In genomic region chrX:119488749-119489148, GRCh38 we compare ENCODE assay signal across 8 cellular contexts. TPM values are rescaled to one million over a fixed set of nuclear protein-coding genes. Genes with fewer than 3 reads are reported as not detected.
DNase-seq lines count a peak whose midpoint lies in the region; ATAC-seq and TF ChIP-seq lines count a peak whose summit lies in the region.

No MANE protein-coding gene starts in this region.

- ATAC-seq in DND-41 (ENCODE audit: insufficient read depth, low read depth) = no peak; the same call in 2 of the 3 replicates
- no peak for ATAC-seq in memory B cell (ENCODE audit: low read depth)
- ATAC-seq in aorta (ENCODE audit: low FRiP score) = no peak
- no peak for ATAC-seq in GM21528 (IDR thresholded peaks at IDR 0.05; ENCODE audit: low FRiP score, unreplicated experiment)

- H3K4me1 Mint-ChIP-seq in memory B cell = no peaks in the 10 kb centered on the region

- H3K27me3 Mint-ChIP-seq in memory B cell = no peaks in the 10 kb centered on the region

- no peak overlapping the region for H3K27ac Mint-ChIP-seq in memory B cell

- no peak overlapping the region for H2AFZ ChIP-seq in DND-41 (ENCODE audit: low read depth, low read length)

- peak; percentile 44 for DNase-seq in DND-41
- DNase-seq in HT-29 (ENCODE audit: low spot score) = peak; percentile 74
- DNase-seq in SJCRH30 = peak; percentile 69 to 81
- DNase-seq in coronary artery (ENCODE audit: low spot score) = no peak
- peak; percentile 18 to 34 for DNase-seq in memory B cell (ENCODE audit: low spot score in 2 of 2)
- DNase-seq in aorta = peak; percentile 67 to 76
- no peak for DNase-seq in GOT3 (lab: John Stamatoyannopoulos, UW)

- H3K9me3 Mint-ChIP-seq in memory B cell = no peaks in the 10 kb centered on the region

- H3K36me3 Mint-ChIP-seq in memory B cell = no peaks in the 10 kb centered on the region

- H3K9me3 ChIP-seq in DND-41 (ENCODE audit: insufficient read depth, low read length, severe bottlenecking) = no peaks in the 10 kb centered on the region
- no peaks in the 10 kb centered on the region for H3K9me3 ChIP-seq in SJCRH30 (replicated peaks)
- no peaks in the 10 kb centered on the region for H3K9me3 ChIP-seq in aorta (ENCODE audit: control insufficient read depth, low read length)

- no peak overlapping the region for H3K27ac ChIP-seq in DND-41 (ENCODE audit: low read length)
- H3K27ac ChIP-seq in SJCRH30 = no peak overlapping the region
- H3K27ac ChIP-seq in coronary artery = no peak overlapping the region
- H3K27ac ChIP-seq in aorta (ENCODE audit: low read depth in 1 of 2, low read length in 2 of 2) = no peak overlapping the region

- intact Hi-C loops in aorta (cut with DNase I) = loop anchor here (2.0 kb wide), 1 partner anchor 24 kb away; no protein-coding TSS in a partner anchor

- H3K4me3 Mint-ChIP-seq in memory B cell = no peak overlapping the region

- H3K4me3 ChIP-seq in DND-41 (ENCODE audit: low read depth in 1 of 2, low read length in 2 of 2) (no peak overlapping the region), SJCRH30 (no peak overlapping the region), coronary artery (no peak overlapping the region), aorta (ENCODE audit: low read length in 2 of 2) (no peak overlapping the region)

- no peaks in the 10 kb centered on the region for H3K27me3 ChIP-seq in DND-41 (ENCODE audit: insufficient read depth, low read length, poor library complexity)
- H3K27me3 ChIP-seq in SJCRH30 = no peaks in the 10 kb centered on the region
- no peaks in the 10 kb centered on the region for H3K27me3 ChIP-seq in aorta (ENCODE audit: control insufficient read depth in 1 of 2, insufficient read depth in 2 of 2, low read length in 1 of 2)

- TF ChIP-seq CTCF in DND-41 (IDR thresholded peaks at IDR 0.05; ENCODE audit: borderline replicate concordance, extremely low read depth, low read length, poor library complexity, severe bottlenecking) (peak; percentile 63), coronary artery (IDR thresholded peaks at IDR 0.05) (peak; percentile 46)

- H3K36me3 ChIP-seq in DND-41 (ENCODE audit: insufficient read depth, low read length) (no peaks in the 10 kb centered on the region), SJCRH30 (no peaks in the 10 kb centered on the region), aorta (ENCODE audit: control insufficient read depth in 1 of 2, insufficient read depth in 2 of 2, low read length in 1 of 2) (no peaks in the 10 kb centered on the region)

- 5 to 20% methylated on average over 8 of the region's 8 CpGs for WGBS in aorta, 2 donors

- H3K4me1 ChIP-seq in DND-41 (ENCODE audit: insufficient read depth, low read length) = no peaks in the 10 kb centered on the region
- H3K4me1 ChIP-seq in SJCRH30 = no peaks in the 10 kb centered on the region
- H3K4me1 ChIP-seq in aorta (ENCODE audit: control insufficient read depth in 1 of 2, insufficient read depth in 2 of 2, low read length in 2 of 2) = no peaks in the 10 kb centered on the region

- no peak overlapping the region for H3K4me2 ChIP-seq in DND-41 (ENCODE audit: insufficient read depth, low read length)

- H4K20me1 ChIP-seq in DND-41 (ENCODE audit: insufficient read depth, low read length) = no peaks in the 10 kb centered on the region

- H3K9ac ChIP-seq in DND-41 (ENCODE audit: low read depth, low read length) = no peak overlapping the region

- no peaks in the 10 kb centered on the region for H3K79me2 ChIP-seq in DND-41 (ENCODE audit: insufficient read depth, low read length)

RNA-seq across cellular contexts. Expression of gene SLC25A5, which starts 20.5 kb away (rescaled TPM):
- total RNA-seq in HT-29 (2014; rRNA removed; shearing (Covaris generic)) = 437 and 452 TPM in 2 replicates
- total RNA-seq in SJCRH30 (2014; rRNA removed; shearing (Covaris generic)) = 712 and 739 TPM in 2 replicates
- total RNA-seq in aorta = 100 to 1,000 TPM; 103 to 133 TPM
- polyA plus RNA-seq in aorta = 100 to 1,000 TPM; 155 to 392 TPM

Comparison
In these comparisons a context has a peak if more than half of its experiments do, and no peak if none do; other contexts are left out.
1. DNase-seq: peak in DND-41 (single experiment), HT-29 (single experiment), SJCRH30 (2 of 2), memory B cell (2 of 2) and aorta (2 of 2); none in coronary artery (single experiment) and GOT3 (single experiment).